Comparison of ENCODE assay signal across 8 cellular contexts in genomic region chr1:200154069-200154767, GRCh38.
A peak's percentile ranks its signal among the peaks of the same experiment; 100 is the strongest.
DNase-seq lines count a peak whose midpoint lies in the region; ATAC-seq and TF ChIP-seq lines count a peak whose summit lies in the region.

No MANE protein-coding gene starts in this region.

- H4K12ac ChIP-seq in trophoblast cell (ENCODE audit: low read depth, low read length) = no peak overlapping the region

- H3K27ac ChIP-seq in trophoblast cell (ENCODE audit: low read depth, low read length) = no peak overlapping the region

- H2BK5ac ChIP-seq in trophoblast cell (ENCODE audit: low read depth, low read length, poor library complexity) = no peak overlapping the region

- peaks cover 0 to 3% of the 10 kb centered on the region in 2 experiments for H3K4me1 ChIP-seq in trophoblast cell (ENCODE audit: control insufficient read depth in 1 of 2, insufficient read depth in 2 of 2, low read length in 2 of 2)

- H3K9me3 ChIP-seq in trophoblast cell (ENCODE audit: insufficient read depth, low read depth, low read length) = no peaks in the 10 kb centered on the region

- H3K18ac ChIP-seq in trophoblast cell (ENCODE audit: low read length) = no peak overlapping the region

- no peak overlapping the region for H3K23ac ChIP-seq in trophoblast cell (ENCODE audit: low read length)

- H4K8ac ChIP-seq in trophoblast cell (ENCODE audit: low read depth, low read length) = no peak overlapping the region

- no peak overlapping the region for H4K91ac ChIP-seq in trophoblast cell (ENCODE audit: low read depth, low read length)

- H3K4me2 ChIP-seq in trophoblast cell (ENCODE audit: low read length) = no peak overlapping the region

- H2AFZ ChIP-seq in trophoblast cell (ENCODE audit: insufficient read depth, low read length, poor library complexity) = no peak overlapping the region

- no peak for TF ChIP-seq CTCF in GM06990 (IDR thresholded peaks at IDR 0.05; ENCODE audit: insufficient read depth, low read length, poor library complexity, severe bottlenecking)

- H2BK120ac ChIP-seq in trophoblast cell (ENCODE audit: insufficient read depth, low read length, poor library complexity) = no peak overlapping the region

- ATAC-seq in GM21528 (IDR thresholded peaks at IDR 0.05; ENCODE audit: low FRiP score, unreplicated experiment) (peak; percentile 91), left lobe of liver (peak; percentile 58)

- no peaks in the 10 kb centered on the region for H3K79me2 ChIP-seq in trophoblast cell (ENCODE audit: control insufficient read depth, insufficient read depth, low read length, poor library complexity)

- H3K4me3 ChIP-seq in GM06990 (replicated peaks; ENCODE audit: low read depth, low read length) (no peak overlapping the region), trophoblast cell (ENCODE audit: low read depth, low read length) (no peak overlapping the region)
- H3K4me3 ChIP-seq in Jurkat, Clone E6-1 (ENCODE audit: low read length) = no peak overlapping the region

- H2BK12ac ChIP-seq in trophoblast cell (ENCODE audit: low read length) = no peak overlapping the region

- peak; percentile 64 for DNase-seq in GM06990 (ENCODE audit: extremely low read depth, insufficient read length)
- peak; percentile 87 for DNase-seq in Jurkat, Clone E6-1 (ENCODE audit: low read depth, low spot score)
- DNase-seq in activated CD4-positive, alpha-beta T cell treated with anti-CD3 and anti-CD28 coated beads, Interleukin-2, amount 50 U/mL, for 1 hour = peak; percentile 16
- no peak for DNase-seq in left lobe of liver (ENCODE audit: low spot score)
- no peak for DNase-seq in trophoblast cell
- DNase-seq in COLO668 (lab: John Stamatoyannopoulos, UW; ENCODE audit: unreplicated experiment) = no peak
- no peak for DNase-seq in kidney tubule cell (ENCODE audit: low spot score)

- H3K79me1 ChIP-seq in trophoblast cell (ENCODE audit: low read length) = no peaks in the 10 kb centered on the region

- no peak overlapping the region for H3K9ac ChIP-seq in trophoblast cell (ENCODE audit: low read length)

- H3K4ac ChIP-seq in trophoblast cell (ENCODE audit: low read depth, low read length) = no peak overlapping the region

- H3K27me3 ChIP-seq in GM06990 (replicated peaks; ENCODE audit: control insufficient read depth, insufficient read depth, low read length) (no peaks in the 10 kb centered on the region), trophoblast cell (ENCODE audit: insufficient read depth, low read length) (no peaks in the 10 kb centered on the region)

- no peak overlapping the region for H3K14ac ChIP-seq in trophoblast cell (ENCODE audit: low read length)

- H3K36me3 ChIP-seq in GM06990 (ENCODE audit: control insufficient read depth, insufficient read depth, low read length) = no peaks in the 10 kb centered on the region
- no peaks in the 10 kb centered on the region for H3K36me3 ChIP-seq in trophoblast cell (ENCODE audit: control insufficient read depth in 1 of 2, insufficient read depth in 2 of 2, low read length in 2 of 2)

- H2AK5ac ChIP-seq in trophoblast cell (ENCODE audit: low read length) = no peak overlapping the region

Comparison
In these comparisons a context has a peak if more than half of its experiments do, and no peak if none do; other contexts are left out.
1. DNase-seq: peak in GM06990 (single experiment), Jurkat, Clone E6-1 (single experiment) and activated CD4-positive, alpha-beta T cell treated with anti-CD3 and anti-CD28 coated beads, Interleukin-2, amount 50 U/mL, for 1 hour (single experiment); none in left lobe of liver (single experiment), trophoblast cell (0 of 2), COLO668 (single experiment) and kidney tubule cell (single experiment).